8 cellular contexts compared by ENCODE assay signal in genomic region chr2:64524604-64525322, GRCh38. TPM values are rescaled to one million over a fixed set of nuclear protein-coding genes. Genes with fewer than 3 reads are reported as not detected.
DNase-seq lines count a peak whose midpoint lies in the region; ATAC-seq, FAIRE-seq and TF ChIP-seq lines count a peak whose summit lies in the region.

No MANE protein-coding gene starts in this region.

- peak overlapping the region; percentile 71 to 80 for H3K27ac ChIP-seq in SK-N-SH (ENCODE audit: low read depth in 2 of 2, low read length in 1 of 2)

- no peak for DNase-seq in activated CD4-positive, CD25-positive, alpha-beta regulatory T cell treated with anti-CD3 and anti-CD28 coated beads, Interleukin-2, amount 50 U/mL, for 72 hours
- DNase-seq in SK-N-SH = peak; percentile 78
- peak; percentile 13 for DNase-seq in bronchial epithelial cell (ENCODE audit: low read depth)
- peak; percentile 43 to 56 for DNase-seq in left colon
- DNase-seq in stimulated activated CD4-positive, alpha-beta T cell treated with anti-CD3 and anti-CD28 coated beads, Interleukin-4, amount 100 ng/mL, for 1 hour = peak; percentile 36
- DNase-seq in NCI-H1694 (lab: John Stamatoyannopoulos, UW) = no peak

- H3K36me3 ChIP-seq in SK-N-SH (replicated peaks in 1 of 2; ENCODE audit: control insufficient read depth in 1 of 2, insufficient read depth in 2 of 2, low read length in 1 of 2) (peaks cover 0 to 3% of the 10 kb centered on the region in 2 experiments), bronchial epithelial cell (ENCODE audit: control insufficient read depth, insufficient read depth, low read length) (no peaks in the 10 kb centered on the region)

- no peak for TF ChIP-seq RAD21 in SK-N-SH (IDR thresholded peaks at IDR 0.05; ENCODE audit: low read length)

- TF ChIP-seq CTCF in SK-N-SH (IDR thresholded peaks at IDR 0.05) (no peak), bronchial epithelial cell (IDR thresholded peaks at IDR 0.05; ENCODE audit: insufficient read depth, low read length, severe bottlenecking) (no peak)

- ATAC-seq in activated CD4-positive, CD25-positive, alpha-beta regulatory T cell treated with anti-CD3 and anti-CD28 coated beads, Interleukin-2, amount 50 U/mL, for 24 hours = peak; percentile 5
- ATAC-seq in HG03066 (IDR thresholded peaks at IDR 0.05; ENCODE audit: low read depth, unreplicated experiment) = peak; percentile 7
- ATAC-seq in left colon = peak; percentile 41

- H3K4me3 ChIP-seq in SK-N-SH (ENCODE audit: low read depth in 2 of 2, low read length in 1 of 2) (peak overlapping the region; percentile 88 to 94), bronchial epithelial cell (ENCODE audit: low read depth, low read length) (peak overlapping the region; percentile 90)

- peaks cover 0 to 6% of the 10 kb centered on the region in 2 experiments; a peak in 2 of 4 replicates for H3K4me1 ChIP-seq in SK-N-SH (ENCODE audit: control insufficient read depth in 1 of 2, insufficient read depth in 2 of 2, low read depth in 1 of 2, low read length in 1 of 2)

- H3K9me2 ChIP-seq in SK-N-SH = no peaks in the 10 kb centered on the region

- POLR2A ChIA-PET in SK-N-SH (lab: Yijun Ruan, JAX) = interaction anchor here (0.9 to 2.1 kb wide), 2 partner anchors 129 to 324 kb away, joined by 3 to 10 read pairs; partner anchors contain the start of gene SERTAD2

- H3F3A ChIP-seq in SK-N-SH (replicated peaks; ENCODE audit: insufficient read depth) = peaks cover 3% of the 10 kb centered on the region

- FAIRE-seq in bronchial epithelial cell (lab: Jason Lieb, UNC) = no peak

- H4K20me1 ChIP-seq in SK-N-SH (ENCODE audit: insufficient read depth) = peaks cover 11% of the 10 kb centered on the region; the same call in 1 of the 2 replicates

- no peak for TF ChIP-seq EP300 in SK-N-SH (IDR thresholded peaks at IDR 0.05; ENCODE audit: borderline replicate concordance in 1 of 2, low read depth in 1 of 2, low read length in 1 of 2)

- intact Hi-C loops in left colon (cut with DNase I, micrococcal nuclease) = loop anchor here in 1 of 2 donors (10.0 kb wide), 1 partner anchor 340 kb away; no protein-coding TSS in a partner anchor

- 2% methylated on average over 22 of the region's 48 CpGs for WGBS in SK-N-SH (ENCODE audit: low lambda C conversion rate)

- peak overlapping the region; percentile 82 for H3K9ac ChIP-seq in SK-N-SH

- no peaks in the 10 kb centered on the region for H3K9me3 ChIP-seq in SK-N-SH

- peaks cover 4% of the 10 kb centered on the region; the same call in 1 of the 2 replicates for H3K27me3 ChIP-seq in SK-N-SH (ENCODE audit: insufficient read depth)
- H3K27me3 ChIP-seq in bronchial epithelial cell (ENCODE audit: control insufficient read depth, insufficient read depth, low read length) = no peaks in the 10 kb centered on the region

- peak overlapping the region; percentile 80 for H2AFZ ChIP-seq in SK-N-SH (ENCODE audit: low read depth)

- peaks cover 54% of the 10 kb centered on the region for H3K79me2 ChIP-seq in SK-N-SH (ENCODE audit: insufficient read depth)

- CTCF ChIA-PET in SK-N-SH (lab: Yijun Ruan, JAX) = interaction anchor here (0.6 to 3.7 kb wide), 10 partner anchors 17 to 475 kb away, joined by 3 to 33 read pairs (median 4); partner anchors contain the start of gene SERTAD2

- H3K4me2 ChIP-seq in SK-N-SH = peak overlapping the region; percentile 99

TF ChIP-seq in SK-N-SH, 30 proteins besides CTCF, POLR2A, EP300 and RAD21:
- TF ChIP-seq NRF1 (IDR thresholded peaks at IDR 0.05; ENCODE audit: low read depth, low read length) = no peak
- TF ChIP-seq FOSL2 (IDR thresholded peaks at IDR 0.05; ENCODE audit: borderline replicate concordance, low read depth) = no peak
- no peak for TF ChIP-seq GATA2 (CRISPR knock-in tag; IDR thresholded peaks at IDR 0.05)
- TF ChIP-seq SMC3 (IDR thresholded peaks at IDR 0.05; ENCODE audit: low read depth, low read length) = no peak
- TF ChIP-seq POLR2AphosphoS5 (IDR thresholded peaks at IDR 0.05; ENCODE audit: low read depth, low read length) = no peak
- no peak for TF ChIP-seq ELF1 (IDR thresholded peaks at IDR 0.05)
- TF ChIP-seq FOXJ3 (CRISPR knock-in tag; IDR thresholded peaks at IDR 0.05) = no peak
- TF ChIP-seq TCF12 (IDR thresholded peaks at IDR 0.05) = no peak
- TF ChIP-seq ZBTB33 (IDR thresholded peaks at IDR 0.05; ENCODE audit: borderline replicate concordance, low read depth) = no peak
- TF ChIP-seq REST (IDR thresholded peaks at IDR 0.05; ENCODE audit: low read depth, low read length) = no peak
- TF ChIP-seq USF1 (IDR thresholded peaks at IDR 0.05; ENCODE audit: borderline replicate concordance, low read depth) = no peak
- no peak for TF ChIP-seq IRF3 (IDR thresholded peaks at IDR 0.05; ENCODE audit: low read depth, low read length)
- no peak for TF ChIP-seq MAX (IDR thresholded peaks at IDR 0.05; ENCODE audit: low read depth)
- TF ChIP-seq RXRA (IDR thresholded peaks at IDR 0.05; ENCODE audit: borderline replicate concordance, low read depth) = no peak
- TF ChIP-seq USF2 (IDR thresholded peaks at IDR 0.05; ENCODE audit: borderline replicate concordance, low read depth, low read length) = no peak

RNA-seq across cellular contexts. Expression of gene AFTPH, which starts 0.6 kb away (rescaled TPM):
- 7.4 and 9.8 TPM in 2 replicates for polyA plus RNA-seq in SK-N-SH (2012; rRNA removed)
- 10.4 and 11.0 TPM in 2 replicates for polyA plus RNA-seq in SK-N-SH (2012; cell fraction: cytosol; rRNA removed)
- polyA plus RNA-seq in SK-N-SH (2012; cell fraction: nucleus; rRNA removed) = 3.9 and 8.2 TPM in 2 replicates
- 56.3 and 58.9 TPM in 2 replicates for total RNA-seq in bronchial epithelial cell
- 10 to 100 TPM; 57.9 to 59.7 TPM for total RNA-seq in left colon

Comparison
In these comparisons a context has a peak if more than half of its experiments do, and no peak if none do; other contexts are left out.
1. DNase-seq: peak in SK-N-SH (single experiment), bronchial epithelial cell (single experiment), left colon (2 of 2) and stimulated activated CD4-positive, alpha-beta T cell treated with anti-CD3 and anti-CD28 coated beads, Interleukin-4, amount 100 ng/mL, for 1 hour (single experiment); none in activated CD4-positive, CD25-positive, alpha-beta regulatory T cell treated with anti-CD3 and anti-CD28 coated beads, Interleukin-2, amount 50 U/mL, for 72 hours (single experiment) and NCI-H1694 (single experiment).
2. Peak in every context shown above with its lines, with median percentiles within 50 percentile points of each other: ATAC-seq.